In genomic region chr6:130933712-130934200, GRCh38 we compare ENCODE assay signal across 8 cellular contexts.
DNase-seq lines count a peak whose midpoint lies in the region; ATAC-seq and TF ChIP-seq lines count a peak whose summit lies in the region.
"Had no signal": no experiment of that assay in that cellular context is flagged by ENCODE, and none has a peak within 500 bp of the region (broad histone marks: within the 10 kb centered on the region; RNA-seq: fewer than 3 reads in every experiment).

No MANE protein-coding gene starts in this region.

- TF ChIP-seq CTCF in LNCaP clone FGC (IDR thresholded peaks at IDR 0.05; ENCODE audit: control insufficient read depth, extremely low read depth, insufficient read depth) (no peak), lower lobe of right lung (IDR thresholded peaks at IDR 0.05) (no peak), upper lobe of right lung (IDR thresholded peaks at IDR 0.05) (no peak), ovary (IDR thresholded peaks at IDR 0.05) (no peak)

- no peak for TF ChIP-seq EP300 in ovary (IDR thresholded peaks at IDR 0.05)

- intact Hi-C loops in lower lobe of right lung (cut with DNase I) (no loop called here), upper lobe of right lung (cut with DNase I) (no loop called here), ovary (cut with DNase I) (no loop called here)

- H3K4me1 ChIP-seq in lower lobe of right lung (peaks cover 28% of the 10 kb centered on the region), upper lobe of right lung (peaks cover 21% of the 10 kb centered on the region), ovary (ENCODE audit: insufficient read depth) (peaks cover 7% of the 10 kb centered on the region)

- peak; percentile 71 for DNase-seq in LNCaP clone FGC (ENCODE audit: low read depth)
- peak; percentile 66 for DNase-seq in dedifferentiated amniotic fluid mesenchymal stem cell (ENCODE audit: extremely low spot score)
- no peak for DNase-seq in lower lobe of right lung
- no peak for DNase-seq in upper lobe of right lung
- DNase-seq in ovary: no peak
- DNase-seq: activated CD8-positive, alpha-beta memory T cell treated with anti-CD3 and anti-CD28 coated beads, Interleukin-2, amount 10 ng/mL, durations not matched to agents 7 days and 5 days had no signal

- 47 to 62% (median 51%) methylated on average over 6 of the region's 6 CpGs for WGBS in ovary, 3 donors

- TF ChIP-seq POLR2A in ovary (IDR thresholded peaks at IDR 0.05): no peak

- no peaks in the 10 kb centered on the region for H3K36me3 ChIP-seq in lower lobe of right lung
- H3K36me3 ChIP-seq in upper lobe of right lung: no peaks in the 10 kb centered on the region
- H3K36me3 ChIP-seq in ovary: no peaks in the 10 kb centered on the region

- no peak overlapping the region for H3K4me3 ChIP-seq in LNCaP clone FGC (ENCODE audit: low read depth, low read length)
- no peak overlapping the region for H3K4me3 ChIP-seq in lower lobe of right lung
- no peak overlapping the region for H3K4me3 ChIP-seq in upper lobe of right lung
- H3K4me3 ChIP-seq in ovary: no peak overlapping the region

- H3K27me3 ChIP-seq in lower lobe of right lung (ENCODE audit: low read depth) (no peaks in the 10 kb centered on the region), upper lobe of right lung (no peaks in the 10 kb centered on the region), ovary (peaks cover 2% of the 10 kb centered on the region)

- ATAC-seq in lower lobe of right lung: peak; percentile 45 to 50
- peak; percentile 47 for ATAC-seq in upper lobe of right lung
- ATAC-seq in HG02642 (IDR thresholded peaks at IDR 0.05; ENCODE audit: poor library complexity, unreplicated experiment): no peak
- no peak for ATAC-seq in HG03135 (IDR thresholded peaks at IDR 0.05; ENCODE audit: unreplicated experiment)
- ATAC-seq: activated CD8-positive, alpha-beta memory T cell treated with anti-CD3 and anti-CD28 coated beads, Interleukin-2, amount 10 ng/mL, durations not matched to agents 7 days and 5 days had no signal

- H3K27ac ChIP-seq in lower lobe of right lung: no peak overlapping the region
- no peak overlapping the region for H3K27ac ChIP-seq in upper lobe of right lung
- no peak overlapping the region for H3K27ac ChIP-seq in ovary

- H3K9me3 ChIP-seq in lower lobe of right lung (no peaks in the 10 kb centered on the region), upper lobe of right lung (no peaks in the 10 kb centered on the region), ovary (no peaks in the 10 kb centered on the region)

Comparison
In these comparisons a context has a peak if more than half of its experiments do, and no peak if none do; other contexts are left out.
1. DNase-seq: peak in LNCaP clone FGC (single experiment) and dedifferentiated amniotic fluid mesenchymal stem cell (single experiment); none in lower lobe of right lung (single experiment), upper lobe of right lung (single experiment) and ovary (0 of 5).
2. ATAC-seq: peak in lower lobe of right lung (2 of 2) and upper lobe of right lung (single experiment); none in HG02642 (single experiment) and HG03135 (single experiment).